12 cellular contexts compared by ENCODE assay signal in genomic region chr9:120433701-120434100, GRCh38.
"Had no signal": no experiment of that assay in that cellular context is flagged by ENCODE, and none has a peak within 500 bp of the region (broad histone marks: within the 10 kb centered on the region; RNA-seq: fewer than 3 reads in every experiment).

No MANE protein-coding gene starts in this region.

- H3K4me3 ChIP-seq: gastrocnemius medialis, heart right ventricle, sigmoid colon, skin epidermis had no signal

- H3K4me3 Mint-ChIP-seq: naive B cell, nephron had no signal

- H3K27me3 ChIP-seq: gastrocnemius medialis, heart right ventricle, sigmoid colon had no signal

- H3K27me3 Mint-ChIP-seq: naive B cell had no signal

- DNase-seq: cortex of kidney; effector memory CD4-positive, alpha-beta T cell; gastrocnemius medialis; heart right ventricle; islet precursor cell; naive B cell; sigmoid colon; stimulated activated CD4-positive, alpha-beta T cell treated with anti-CD3 and anti-CD28 coated beads, Interleukin-12 subunit alpha, Interleukin-12 subunit beta, amount 100 ng/mL, for 4 hours; stimulated activated naive CD4-positive, alpha-beta T cell treated with Interleukin-2 at 50 U/mL for 16 hours; trophoblast cell had no signal

- H3K9me3 ChIP-seq: gastrocnemius medialis, sigmoid colon had no signal

- H3K27ac ChIP-seq: heart right ventricle had no signal
